Comparison of ENCODE assay signal across 10 cellular contexts in genomic region chr4:53656421-53656981, GRCh38.
A peak's percentile ranks its signal among the peaks of the same experiment; 100 is the strongest.
DNase-seq lines count a peak whose midpoint lies in the region; ATAC-seq and TF ChIP-seq lines count a peak whose summit lies in the region.
"Had no signal": no experiment of that assay in that cellular context is flagged by ENCODE, and none has a peak within 500 bp of the region (broad histone marks: within the 10 kb centered on the region; RNA-seq: fewer than 3 reads in every experiment).

No MANE protein-coding gene starts in this region.

- H3K27me3 ChIP-seq in OCI-LY3 (ENCODE audit: low read depth, low read length) = no peaks in the 10 kb centered on the region
- no peaks in the 10 kb centered on the region for H3K27me3 ChIP-seq in neural progenitor cell

- peak; percentile 50 for DNase-seq in AG09309 (ENCODE audit: low read depth)
- no peak for DNase-seq in epithelial cell of esophagus (ENCODE audit: low read depth)
- DNase-seq in neural progenitor cell (ENCODE audit: low spot score) = no peak
- DNase-seq in activated T-cell treated with anti-CD3 and anti-CD28 coated beads for 4 hours = no peak
- no peak for DNase-seq in NCI-H774 (lab: John Stamatoyannopoulos, UW)
- no peak for DNase-seq in effector memory CD8-positive, alpha-beta T cell
- DNase-seq: naive thymus-derived CD8-positive, alpha-beta T cell; T-helper 1 cell had no signal

- H3K4me1 Mint-ChIP-seq in neural progenitor cell = peaks cover 8% of the 10 kb centered on the region
- H3K4me1 Mint-ChIP-seq in effector memory CD8-positive, alpha-beta T cell (ENCODE audit: low read depth in 2 of 2) = no peaks in the 10 kb centered on the region
- H3K4me1 Mint-ChIP-seq: naive thymus-derived CD8-positive, alpha-beta T cell had no signal

- H3K4me1 ChIP-seq in OCI-LY3 (ENCODE audit: low read length) = peaks cover 25% of the 10 kb centered on the region
- H3K4me1 ChIP-seq in neural progenitor cell = peaks cover 7% of the 10 kb centered on the region

- H2AFZ ChIP-seq in OCI-LY3 (ENCODE audit: low read depth, low read length) = no peak overlapping the region
- no peak overlapping the region for H2AFZ ChIP-seq in neural progenitor cell (replicated peaks)

- H3K9me3 Mint-ChIP-seq in neural progenitor cell = no peaks in the 10 kb centered on the region
- no peaks in the 10 kb centered on the region for H3K9me3 Mint-ChIP-seq in effector memory CD8-positive, alpha-beta T cell
- H3K9me3 Mint-ChIP-seq: naive thymus-derived CD8-positive, alpha-beta T cell had no signal

- no peak overlapping the region for H3K27ac Mint-ChIP-seq in neural progenitor cell
- no peak overlapping the region for H3K27ac Mint-ChIP-seq in effector memory CD8-positive, alpha-beta T cell
- H3K27ac Mint-ChIP-seq: naive thymus-derived CD8-positive, alpha-beta T cell had no signal

- TF ChIP-seq CTCF in AG09309 (IDR thresholded peaks at IDR 0.05; ENCODE audit: control insufficient read depth, insufficient read depth, low read depth, low read length, missing control alignments) (peak; percentile 85), OCI-LY3 (IDR thresholded peaks at IDR 0.05; ENCODE audit: low read depth, low read length) (0 out of 2 replicates have a peak, but pooled peaks have one; percentile 7), epithelial cell of esophagus (IDR thresholded peaks at IDR 0.05; ENCODE audit: insufficient read depth, low read depth, low read length, missing control alignments) (peak; percentile 39), neural progenitor cell (IDR thresholded peaks at IDR 0.05) (peak; percentile 32)

- no peaks in the 10 kb centered on the region for H3F3A ChIP-seq in neural progenitor cell (ENCODE audit: low read depth)

- H4K20me1 ChIP-seq in OCI-LY3 (ENCODE audit: insufficient read depth, low read length) (no peaks in the 10 kb centered on the region), neural progenitor cell (ENCODE audit: low read depth) (no peaks in the 10 kb centered on the region)

- peaks cover 3% of the 10 kb centered on the region for H3K27me3 Mint-ChIP-seq in neural progenitor cell (ENCODE audit: insufficient read depth, low read depth)
- H3K27me3 Mint-ChIP-seq in effector memory CD8-positive, alpha-beta T cell = peaks cover 0 to 16% of the 10 kb centered on the region in 2 donors

- no peaks in the 10 kb centered on the region for H3K36me3 Mint-ChIP-seq in neural progenitor cell
- no peaks in the 10 kb centered on the region for H3K36me3 Mint-ChIP-seq in effector memory CD8-positive, alpha-beta T cell (ENCODE audit: insufficient read depth)
- H3K36me3 Mint-ChIP-seq: naive thymus-derived CD8-positive, alpha-beta T cell had no signal

- no peak overlapping the region for H3K4me2 ChIP-seq in OCI-LY3 (ENCODE audit: low read length)
- no peak overlapping the region for H3K4me2 ChIP-seq in neural progenitor cell

- no peaks in the 10 kb centered on the region for H3K36me3 ChIP-seq in OCI-LY3 (replicated peaks; ENCODE audit: low read depth, low read length)
- H3K36me3 ChIP-seq in neural progenitor cell = no peaks in the 10 kb centered on the region

- H3K9me3 ChIP-seq in OCI-LY3 (ENCODE audit: insufficient read depth, low read length) (no peaks in the 10 kb centered on the region), neural progenitor cell (ENCODE audit: low read depth) (no peaks in the 10 kb centered on the region)

- H3K27ac ChIP-seq in OCI-LY3 (ENCODE audit: low read length) (no peak overlapping the region), neural progenitor cell (no peak overlapping the region)

- H3K4me3 Mint-ChIP-seq in neural progenitor cell = no peak overlapping the region
- no peak overlapping the region for H3K4me3 Mint-ChIP-seq in effector memory CD8-positive, alpha-beta T cell
- H3K4me3 Mint-ChIP-seq: naive thymus-derived CD8-positive, alpha-beta T cell had no signal

- no peak overlapping the region; the same call in 1 of the 2 replicates for H3K4me3 ChIP-seq in AG09309 (ENCODE audit: control insufficient read depth, low read depth, low read length)
- no peak overlapping the region for H3K4me3 ChIP-seq in OCI-LY3 (ENCODE audit: low read length)
- no peak overlapping the region for H3K4me3 ChIP-seq in epithelial cell of esophagus (ENCODE audit: low read length)
- H3K4me3 ChIP-seq in neural progenitor cell = no peak overlapping the region

- no peak for ATAC-seq in HG03457 (IDR thresholded peaks at IDR 0.05; ENCODE audit: unreplicated experiment)
- ATAC-seq in effector memory CD8-positive, alpha-beta T cell (replicated peaks) = no peak
- ATAC-seq: naive thymus-derived CD8-positive, alpha-beta T cell had no signal

- H3K79me2 ChIP-seq in OCI-LY3 (ENCODE audit: low read length) = no peaks in the 10 kb centered on the region
- H3K79me2 ChIP-seq in neural progenitor cell (ENCODE audit: low read depth) = no peaks in the 10 kb centered on the region

- H3K9ac ChIP-seq in OCI-LY3 (ENCODE audit: low read length) (no peak overlapping the region), neural progenitor cell (no peak overlapping the region)

Comparison
In these comparisons a context has a peak if more than half of its experiments do, and no peak if none do; other contexts are left out.
1. CTCF ChIP-seq: peak in every context shown above with its lines; median percentile 85 in AG09309; 39 in epithelial cell of esophagus; 32 in neural progenitor cell; 7 in OCI-LY3.